ENCODE assay signal across 23 cellular contexts in genomic region chr12:94231718-94232117, GRCh38.
"Had no signal": no experiment of that assay in that cellular context is flagged by ENCODE, and none has a peak within 500 bp of the region (broad histone marks: within the 10 kb centered on the region; RNA-seq: fewer than 3 reads in every experiment).

No MANE protein-coding gene starts in this region.

- H3K4me1 Mint-ChIP-seq: stimulated activated effector memory CD8-positive, alpha-beta T cell treated with anti-CD3 and anti-CD28 coated beads, Interleukin-12 subunit alpha, Interleukin-12 subunit beta, amount 100 ng/mL, for 72 hours had no signal

- H3K27ac Mint-ChIP-seq: activated CD4-positive, alpha-beta memory T cell treated with anti-CD3 and anti-CD28 coated beads for 36 hours; activated CD4-positive, alpha-beta T cell treated with anti-CD3 and anti-CD28 coated beads for 36 hours; activated naive CD8-positive, alpha-beta T cell; activated T-helper 1 cell treated with anti-CD3 and anti-CD28 coated beads, Interleukin-12 subunit alpha, Interleukin-12 subunit beta, Interleukin-2, Interleukin-4 antibody, amounts not matched to agents 30 ng/mL and 10 ng/mL and 1 ng/mL, durations not matched to agents 14 hours and 24 hours and 36 hours; memory B cell; stimulated activated effector memory CD8-positive, alpha-beta T cell treated with anti-CD3 and anti-CD28 coated beads, Interleukin-12 subunit alpha, Interleukin-12 subunit beta, amount 100 ng/mL, for 72 hours had no signal

- H3K4me3 ChIP-seq: gastroesophageal sphincter, heart right ventricle, psoas muscle had no signal

- H3K9me3 Mint-ChIP-seq: activated CD4-positive, alpha-beta memory T cell treated with anti-CD3 and anti-CD28 coated beads for 36 hours; memory B cell; stimulated activated effector memory CD8-positive, alpha-beta T cell treated with anti-CD3 and anti-CD28 coated beads, Interleukin-12 subunit alpha, Interleukin-12 subunit beta, amount 100 ng/mL, for 72 hours had no signal

- ATAC-seq: activated CD4-positive, alpha-beta T cell treated with anti-CD3 and anti-CD28 coated beads for 36 hours; esophagus mucosa; gastroesophageal sphincter; heart right ventricle; left ventricle myocardium superior; psoas muscle; right cardiac atrium; stimulated activated effector memory CD8-positive, alpha-beta T cell treated with anti-CD3 and anti-CD28 coated beads, Interleukin-12 subunit alpha, Interleukin-12 subunit beta, amount 100 ng/mL, for 72 hours had no signal

- DNase-seq: activated CD4-positive, alpha-beta memory T cell treated with anti-CD3 and anti-CD28 coated beads for 36 hours; activated CD4-positive, alpha-beta T cell treated with anti-CD3 and anti-CD28 coated beads for 36 hours; activated gamma-delta T cell treated with Interleukin-2 at 50 U/mL for 16 hours; activated T-cell treated with anti-CD3 and anti-CD28 coated beads for 4 hours; cerebellar nuclear complex; cortex of kidney; effector CD8-positive, alpha-beta T cell; heart right ventricle; left ventricle myocardium superior; psoas muscle; right cardiac atrium; small intestine; stimulated activated CD4-positive, alpha-beta T cell treated with anti-CD3 and anti-CD28 coated beads, Interleukin-15, amount 100 ng/mL, for 24 hours; stimulated activated CD4-positive, alpha-beta T cell treated with anti-CD3 and anti-CD28 coated beads, Interleukin-2, amount 100 ng/mL, for 48 hours; T-helper 1 cell; T1000 had no signal

- H3K27me3 ChIP-seq: gastroesophageal sphincter, heart right ventricle had no signal

- H3K9me3 ChIP-seq: gastroesophageal sphincter, heart right ventricle, psoas muscle had no signal

- H3K27me3 Mint-ChIP-seq: activated CD4-positive, alpha-beta memory T cell treated with anti-CD3 and anti-CD28 coated beads for 36 hours; activated CD4-positive, alpha-beta T cell treated with anti-CD3 and anti-CD28 coated beads for 36 hours; activated naive CD8-positive, alpha-beta T cell; memory B cell had no signal

- H3K36me3 ChIP-seq: gastroesophageal sphincter had no signal

- H3K4me3 Mint-ChIP-seq: activated CD4-positive, alpha-beta memory T cell treated with anti-CD3 and anti-CD28 coated beads for 36 hours; activated CD4-positive, alpha-beta T cell treated with anti-CD3 and anti-CD28 coated beads for 36 hours; activated naive CD8-positive, alpha-beta T cell; activated T-helper 1 cell treated with anti-CD3 and anti-CD28 coated beads, Interleukin-12 subunit alpha, Interleukin-12 subunit beta, Interleukin-2, Interleukin-4 antibody, amounts not matched to agents 30 ng/mL and 10 ng/mL and 1 ng/mL, durations not matched to agents 14 hours and 24 hours and 36 hours; memory B cell; neural crest cell; stimulated activated effector memory CD8-positive, alpha-beta T cell treated with anti-CD3 and anti-CD28 coated beads, Interleukin-12 subunit alpha, Interleukin-12 subunit beta, amount 100 ng/mL, for 72 hours had no signal
